Comparison of ENCODE assay signal across 11 cellular contexts in the genomic region with DNA sequence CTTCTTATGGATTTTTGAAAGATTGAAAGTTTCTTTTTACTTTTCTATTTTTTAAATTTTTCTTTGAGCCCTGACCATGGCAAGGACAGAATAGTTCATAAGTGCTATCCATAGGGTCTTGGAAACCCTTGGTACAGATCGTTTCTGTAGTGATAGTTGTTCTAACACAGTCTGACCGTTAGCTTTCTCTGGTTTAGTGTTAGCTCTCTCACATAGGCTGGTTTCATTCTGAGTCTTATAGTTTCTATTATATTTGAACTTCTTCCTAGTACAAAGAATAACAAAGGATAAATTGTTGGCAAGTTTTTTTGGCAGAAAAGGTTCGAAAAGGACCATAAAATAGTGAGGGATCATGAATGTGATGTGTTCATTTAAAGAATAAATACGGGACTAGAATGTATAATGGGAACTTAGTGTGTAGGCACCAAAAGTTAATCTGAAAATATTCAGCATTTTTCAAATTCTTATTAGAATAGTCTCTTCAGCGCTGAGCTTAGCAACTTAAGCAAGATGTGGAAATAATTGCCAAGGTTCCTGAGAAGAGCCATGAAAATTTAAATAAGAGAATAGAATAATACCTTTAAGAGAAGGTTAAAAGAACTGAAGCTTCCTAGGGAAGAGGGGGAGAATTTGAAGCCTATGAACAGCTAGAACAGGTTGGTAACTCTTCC. TPM values are rescaled to one million over a fixed set of nuclear protein-coding genes. Genes with fewer than 3 reads are reported as not detected.
DNase-seq lines count a peak whose midpoint lies in the region; ATAC-seq, FAIRE-seq and TF ChIP-seq lines count a peak whose summit lies in the region.
"Had no signal": no experiment of that assay in that cellular context is flagged by ENCODE, and none has a peak within 500 bp of the region (broad histone marks: within the 10 kb centered on the region; RNA-seq: fewer than 3 reads in every experiment).

No MANE protein-coding gene starts in this region.

- H3K36me3 ChIP-seq in GM23338 (ENCODE audit: insufficient read depth) (no peaks in the 10 kb centered on the region), HepG2 (replicated peaks in 1 of 2; ENCODE audit: control insufficient read depth in 1 of 2, insufficient read depth in 2 of 2, low read length in 2 of 2) (peaks cover 0 to 10% of the 10 kb centered on the region in 2 experiments; a peak in 2 of 5 replicates)

- H4K20me1 ChIP-seq in GM23338 (replicated peaks; ENCODE audit: insufficient read depth) (no peaks in the 10 kb centered on the region), HepG2 (ENCODE audit: insufficient read depth, low read length) (no peaks in the 10 kb centered on the region)

- H2AFZ ChIP-seq in GM23338 (no peak overlapping the region), HepG2 (ENCODE audit: low read length) (no peak overlapping the region)

- H3K4me1 Mint-ChIP-seq in activated T-helper 1 cell treated with anti-CD3 and anti-CD28 coated beads, Interleukin-12 subunit alpha, Interleukin-12 subunit beta, Interleukin-2, Interleukin-4 antibody, amounts not matched to agents 30 ng/mL and 10 ng/mL and 1 ng/mL, durations not matched to agents 14 hours and 24 hours and 36 hours (ENCODE audit: low read depth), result peaks cover 52% of the 10 kb centered on the region
- peaks cover 2% of the 10 kb centered on the region for H3K4me1 Mint-ChIP-seq in mesothelial cell of epicardium
- 0 out of 3 replicates have a peak, but pooled peaks cover 3% of the 10 kb centered on the region for H3K4me1 Mint-ChIP-seq in GM23338

- no peaks in the 10 kb centered on the region for H3K27me3 ChIP-seq in GM23338 (ENCODE audit: insufficient read depth)
- H3K27me3 ChIP-seq in HepG2 (ENCODE audit: control insufficient read depth in 1 of 2, insufficient read depth in 2 of 2, low read length in 2 of 2), result no peaks in the 10 kb centered on the region

- H3K9me2 ChIP-seq in GM23338 (ENCODE audit: insufficient read depth), result no peaks in the 10 kb centered on the region

- POLR2A ChIA-PET in HepG2 (lab: Yijun Ruan, JAX), result no interaction called here

- H3K4me3 ChIP-seq in GM23338 (no peak overlapping the region), HepG2 (replicated peaks in 1 of 3; ENCODE audit: insufficient read depth in 1 of 3, low read depth in 2 of 3, low read length in 3 of 3) (no peak overlapping the region)

- H3K4me2 ChIP-seq in GM23338 (no peak overlapping the region), HepG2 (ENCODE audit: low read depth, low read length) (no peak overlapping the region)

- H3K9me3 ChIP-seq in HepG2 (ENCODE audit: low read length), result no peaks in the 10 kb centered on the region

- H3K4me3 Mint-ChIP-seq in activated T-helper 1 cell treated with anti-CD3 and anti-CD28 coated beads, Interleukin-12 subunit alpha, Interleukin-12 subunit beta, Interleukin-2, Interleukin-4 antibody, amounts not matched to agents 30 ng/mL and 10 ng/mL and 1 ng/mL, durations not matched to agents 14 hours and 24 hours and 36 hours, result peak overlapping the region; percentile 17
- no peak overlapping the region for H3K4me3 Mint-ChIP-seq in mesothelial cell of epicardium
- H3K4me3 Mint-ChIP-seq in GM23338, result no peak overlapping the region

- TF ChIP-seq RAD21 in HepG2 (CRISPR knock-in tag; IDR thresholded peaks at IDR 0.05), result no peak

- TF ChIP-seq EP300 in HepG2 (IDR thresholded peaks at IDR 0.05; ENCODE audit: low read depth in 2 of 2, low read length in 2 of 2) (no peak), HepG2 (CRISPR knock-in tag; IDR thresholded peaks at IDR 0.05; ENCODE audit: borderline replicate concordance) (no peak)

- H3K27ac ChIP-seq in GM23338 (ENCODE audit: low read depth), result no peak overlapping the region
- H3K27ac ChIP-seq in HepG2 (ENCODE audit: extremely low read length, insufficient read depth, low read length), result no peak overlapping the region

- H3K9ac ChIP-seq in HepG2 (ENCODE audit: insufficient read depth, low read depth, low read length), result no peak overlapping the region

- H3K27me3 Mint-ChIP-seq in activated T-helper 1 cell treated with anti-CD3 and anti-CD28 coated beads, Interleukin-12 subunit alpha, Interleukin-12 subunit beta, Interleukin-2, Interleukin-4 antibody, amounts not matched to agents 30 ng/mL and 10 ng/mL and 1 ng/mL, durations not matched to agents 14 hours and 24 hours and 36 hours (ENCODE audit: insufficient read depth), result no peaks in the 10 kb centered on the region
- H3K27me3 Mint-ChIP-seq in mesothelial cell of epicardium (ENCODE audit: low read depth) (no peaks in the 10 kb centered on the region), GM23338 (ENCODE audit: insufficient read depth, low read depth, poor library complexity) (peaks cover 2% of the 10 kb centered on the region)

- peak overlapping the region; percentile 51 for H3K27ac Mint-ChIP-seq in activated T-helper 1 cell treated with anti-CD3 and anti-CD28 coated beads, Interleukin-12 subunit alpha, Interleukin-12 subunit beta, Interleukin-2, Interleukin-4 antibody, amounts not matched to agents 30 ng/mL and 10 ng/mL and 1 ng/mL, durations not matched to agents 14 hours and 24 hours and 36 hours
- no peak overlapping the region for H3K27ac Mint-ChIP-seq in mesothelial cell of epicardium
- H3K27ac Mint-ChIP-seq in GM23338, result no peak overlapping the region

- TF ChIP-seq CTCF in mesothelial cell of epicardium (IDR thresholded peaks at IDR 0.05; ENCODE audit: unreplicated experiment), result no peak
- TF ChIP-seq CTCF in GM23338 (conservative IDR thresholded peaks at IDR 0.05; ENCODE audit: low read depth in 2 of 2), result no peak
- TF ChIP-seq CTCF in HepG2 (CRISPR knock-in tag; IDR thresholded peaks at IDR 0.05), result no peak

- FAIRE-seq in HepG2 (lab: Jason Lieb, UNC), result no peak
- FAIRE-seq: D721Med had no signal

- no peak for TF ChIP-seq POLR2A in HepG2 (IDR thresholded peaks at IDR 0.05; ENCODE audit: insufficient read depth in 1 of 2, low read depth in 2 of 2, low read length in 2 of 2)

- ATAC-seq in GM18517 (IDR thresholded peaks at IDR 0.05; ENCODE audit: unreplicated experiment), result peak; percentile 89
- peak; percentile 85 for ATAC-seq in GM21360 (IDR thresholded peaks at IDR 0.05; ENCODE audit: unreplicated experiment)
- peak; percentile 59 for ATAC-seq in HG03039 (IDR thresholded peaks at IDR 0.05; ENCODE audit: unreplicated experiment)
- no peak for ATAC-seq in GM23338
- ATAC-seq in HepG2, result no peak

- CTCF ChIA-PET in HepG2 (lab: Yijun Ruan, JAX; ENCODE audit: low intra/inter-chr PET ratio, low total read pairs), result no interaction called here

- DNase-seq in activated T-helper 1 cell treated with anti-CD3 and anti-CD28 coated beads, Interleukin-12 subunit alpha, Interleukin-12 subunit beta, Interleukin-2, Interleukin-4 antibody, amounts not matched to agents 30 ng/mL and 10 ng/mL and 1 ng/mL, durations not matched to agents 14 hours and 24 hours and 36 hours (ENCODE audit: low spot score), result no peak
- DNase-seq in mesothelial cell of epicardium (ENCODE audit: low spot score in 2 of 2, unreplicated experiment in 2 of 2) (no peak), GM23338 (ENCODE audit: low spot score) (no peak), HepG2 (ENCODE audit: low spot score) (no peak)
- DNase-seq in effector CD8-positive, alpha-beta T cell (lab: John Stamatoyannopoulos, UW), result no peak
- DNase-seq: Kasumi-1, NCI-H524 had no signal

- intact Hi-C loops in activated T-helper 1 cell treated with anti-CD3 and anti-CD28 coated beads, Interleukin-12 subunit alpha, Interleukin-12 subunit beta, Interleukin-2, Interleukin-4 antibody, amounts not matched to agents 30 ng/mL and 10 ng/mL and 1 ng/mL, durations not matched to agents 14 hours and 24 hours and 36 hours (cut with micrococcal nuclease), result loop anchor here (1.0 to 10.0 kb wide), 9 partner anchors 25 to 1481 kb away; a partner anchor contains a TSS
- intact Hi-C loops in HepG2 (cut with micrococcal nuclease; ENCODE audit: unreplicated experiment), result no loop called here

- in situ Hi-C loops in HepG2 (cut with HindIII; ENCODE audit: extremely low pct_ligation_motif_present, low pct_unique_long_range_greater_than_20kb), result no loop called here

- BruUV-seq in HepG2 (replicated peaks; lab: Mats Ljungman, UMichigan), result no TSS peak

- H3K36me3 Mint-ChIP-seq in activated T-helper 1 cell treated with anti-CD3 and anti-CD28 coated beads, Interleukin-12 subunit alpha, Interleukin-12 subunit beta, Interleukin-2, Interleukin-4 antibody, amounts not matched to agents 30 ng/mL and 10 ng/mL and 1 ng/mL, durations not matched to agents 14 hours and 24 hours and 36 hours (ENCODE audit: low read depth), result peaks cover 27% of the 10 kb centered on the region
- H3K36me3 Mint-ChIP-seq in mesothelial cell of epicardium, result peaks cover 23% of the 10 kb centered on the region
- H3K36me3 Mint-ChIP-seq in GM23338 (ENCODE audit: low read depth), result 0 out of 3 replicates have a peak, but pooled peaks cover 3% of the 10 kb centered on the region

- H3K79me2 ChIP-seq in GM23338 (replicated peaks; ENCODE audit: insufficient read depth) (no peaks in the 10 kb centered on the region), HepG2 (ENCODE audit: insufficient read depth, low read length) (no peaks in the 10 kb centered on the region)

- H3K4me1 ChIP-seq in GM23338 (ENCODE audit: insufficient read depth) (no peaks in the 10 kb centered on the region), HepG2 (ENCODE audit: insufficient read depth, low read length) (no peaks in the 10 kb centered on the region)

- no peaks in the 10 kb centered on the region for H3K9me3 Mint-ChIP-seq in activated T-helper 1 cell treated with anti-CD3 and anti-CD28 coated beads, Interleukin-12 subunit alpha, Interleukin-12 subunit beta, Interleukin-2, Interleukin-4 antibody, amounts not matched to agents 30 ng/mL and 10 ng/mL and 1 ng/mL, durations not matched to agents 14 hours and 24 hours and 36 hours
- peaks cover 10% of the 10 kb centered on the region for H3K9me3 Mint-ChIP-seq in mesothelial cell of epicardium
- H3K9me3 Mint-ChIP-seq in GM23338, result no peaks in the 10 kb centered on the region; the same call in 2 of the 3 replicates

- 82% methylated on average over 5 of the region's 5 CpGs for WGBS in HepG2 (ENCODE audit: low lambda C conversion rate)

- no peaks in the 10 kb centered on the region for H3F3A ChIP-seq in GM23338 (replicated peaks; ENCODE audit: low read depth)

RNA-seq across cellular contexts. Expression of a gene that starts 24.1 kb away (rescaled TPM):
- total RNA-seq in activated T-helper 1 cell treated with anti-CD3 and anti-CD28 coated beads, Interleukin-12 subunit alpha, Interleukin-12 subunit beta, Interleukin-2, Interleukin-4 antibody, amounts not matched to agents 30 ng/mL and 10 ng/mL and 1 ng/mL, durations not matched to agents 14 hours and 24 hours and 36 hours, result 14.2 and 15.9 TPM in 2 replicates
- 9.7 to 11.3 TPM (median 10.3 TPM) in 3 replicates for total RNA-seq in mesothelial cell of epicardium
- total RNA-seq in GM23338 (2014; rRNA removed; shearing (Covaris generic)), result 11.1 and 15.3 TPM in 2 replicates
- polyA plus RNA-seq in GM23338 (2016; fragmentation: Nextera tagmentation; extraction: Ambion mirVana), result 15.9 and 16.8 TPM in 2 replicates
- total RNA-seq in HepG2 (2016; rRNA removed; fragmentation: Illumina TruSeq; extraction: Trizol), result 13.1 and 14.5 TPM in 2 replicates
- total RNA-seq in HepG2 (2016; cell fraction: cytosol; rRNA removed; fragmentation: Illumina TruSeq; extraction: Trizol; ENCODE audit: low read depth), result 14.6 and 14.8 TPM in 2 replicates
- total RNA-seq in HepG2 (2016; cell fraction: insoluble cytoplasmic fraction; rRNA removed; fragmentation: Illumina TruSeq; extraction: Trizol), result 12.6 and 14.3 TPM in 2 replicates
- 16.4 and 17.5 TPM in 2 replicates for total RNA-seq in HepG2 (2016; cell fraction: membrane; rRNA removed; fragmentation: Illumina TruSeq; extraction: Trizol)
- 5.5 and 6.1 TPM in 2 replicates for total RNA-seq in HepG2 (2016; cell fraction: nucleus; rRNA removed; fragmentation: Illumina TruSeq; extraction: Trizol)
- polyA plus RNA-seq in HepG2 (2011; rRNA removed), result 3.4 and 4.5 TPM in 2 replicates
- polyA plus RNA-seq in HepG2 (2011; cell fraction: cytosol; rRNA removed), result 2.4 and 3.4 TPM in 2 replicates
- 0.63 and 1.1 TPM in 2 replicates for polyA plus RNA-seq in HepG2 (2011; cell fraction: nucleus; rRNA removed)
- polyA plus RNA-seq in HepG2 (2012), result 6.8 and 7.0 TPM in 2 replicates
- 18.5 and 18.8 TPM in 2 replicates for polyA plus RNA-seq in HepG2 (2016; cell fraction: cytosol; fragmentation: Illumina TruSeq; extraction: Trizol; ENCODE audit: low read depth)
- polyA plus RNA-seq in HepG2 (2016; cell fraction: insoluble cytoplasmic fraction; fragmentation: Illumina TruSeq; extraction: Trizol; ENCODE audit: low read depth), result 15.6 and 17.9 TPM in 2 replicates
- polyA plus RNA-seq in HepG2 (2016; cell fraction: membrane; fragmentation: Illumina TruSeq; extraction: Trizol; ENCODE audit: low read depth), result 15.9 and 16.3 TPM in 2 replicates
- polyA plus RNA-seq in HepG2 (2016; cell fraction: nucleus; fragmentation: Illumina TruSeq; extraction: Trizol; ENCODE audit: insufficient read depth, low read depth), result 8.7 and 9.1 TPM in 2 replicates
- polyA minus RNA-seq in HepG2 (2011; rRNA and poly(A)+ RNA removed; ENCODE audit: low replicate concordance), result 1.1 and 2.3 TPM in 2 replicates
- polyA minus RNA-seq in HepG2 (2011; cell fraction: cytosol; rRNA and poly(A)+ RNA removed), result 1.8 and 2.5 TPM in 2 replicates
- 2.0 and 2.2 TPM in 2 replicates for polyA minus RNA-seq in HepG2 (2011; cell fraction: nucleus; rRNA and poly(A)+ RNA removed)

Comparison
In these comparisons a context has a peak if more than half of its experiments do, and no peak if none do; other contexts are left out.
1. ATAC-seq: peak in GM18517 (single experiment), GM21360 (single experiment) and HG03039 (single experiment); none in GM23338 (single experiment) and HepG2 (single experiment).